Comparison of ENCODE assay signal across 8 cellular contexts in the genomic region with DNA sequence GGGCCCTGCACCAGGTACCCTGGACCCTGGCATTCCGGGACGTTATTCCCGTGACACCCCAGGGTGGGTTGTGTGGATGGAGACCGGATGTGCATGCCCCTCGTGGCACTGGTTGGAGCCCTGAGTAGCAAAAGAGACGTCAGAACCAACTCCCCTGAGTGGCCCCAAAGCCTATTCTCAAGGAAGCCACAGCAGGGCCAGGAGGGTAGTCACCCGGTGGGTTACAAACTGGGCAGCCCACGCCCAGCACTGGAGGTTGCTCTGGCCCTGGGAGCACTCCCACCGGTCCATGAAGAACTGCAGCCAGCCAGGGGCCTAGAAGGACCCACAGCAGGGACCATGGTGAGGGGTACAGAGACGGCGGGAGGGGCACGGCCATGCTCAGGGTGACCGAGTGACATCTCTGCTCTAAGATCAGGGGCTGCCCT. TPM values are rescaled to one million over a fixed set of nuclear protein-coding genes. Genes with fewer than 3 reads are reported as not detected.
DNase-seq lines count a peak whose midpoint lies in the region; ATAC-seq, FAIRE-seq and TF ChIP-seq lines count a peak whose summit lies in the region.

No MANE protein-coding gene starts in this region.

- BruUV-seq in A673 (replicated peaks; lab: Mats Ljungman, UMichigan): no TSS peak

- H3K27me3 ChIP-seq in A673 (replicated peaks; ENCODE audit: insufficient read depth, low read depth, low read length, poor library complexity) (no peaks in the 10 kb centered on the region), lung (ENCODE audit: control insufficient read depth, insufficient read depth) (no peaks in the 10 kb centered on the region)

- intact Hi-C loops in A673 (cut with micrococcal nuclease; ENCODE audit: unreplicated experiment): loop anchor here (5.0 kb wide), 1 partner anchor 589 kb away; the partner anchor contains the start of gene CIRBP

- TF ChIP-seq POLR2A in H54 (IDR thresholded peaks at IDR 0.05; ENCODE audit: low read depth, low read length): no peak

- H3K36me3 ChIP-seq in A673 (ENCODE audit: insufficient read depth, low read length, poor library complexity, severe bottlenecking): peaks cover 4% of the 10 kb centered on the region
- H3K36me3 ChIP-seq in lung (ENCODE audit: control insufficient read depth in 2 of 2, insufficient read depth in 2 of 2, low read length in 2 of 2): peaks cover 0 to 6% of the 10 kb centered on the region in 2 donors
- H3K36me3 ChIP-seq in urinary bladder (ENCODE audit: insufficient read depth): no peaks in the 10 kb centered on the region

- H3K36me3 Mint-ChIP-seq in activated naive CD8-positive, alpha-beta T cell treated with anti-CD3 and anti-CD28 coated beads for 36 hours: peaks cover 6% of the 10 kb centered on the region

- peak overlapping the region; percentile 43 for H3K4me3 ChIP-seq in A673 (ENCODE audit: low read depth, low read length, poor library complexity, severe bottlenecking)
- no peak overlapping the region for H3K4me3 ChIP-seq in lung
- H3K4me3 ChIP-seq in urinary bladder (ENCODE audit: low read depth, low read length): no peak overlapping the region

- peak overlapping the region; percentile 82 for H3K4me3 Mint-ChIP-seq in activated naive CD8-positive, alpha-beta T cell treated with anti-CD3 and anti-CD28 coated beads for 36 hours

- DNase-seq in A673 (ENCODE audit: low spot score): no peak
- peak; percentile 57 for DNase-seq in activated naive CD8-positive, alpha-beta T cell treated with anti-CD3 and anti-CD28 coated beads for 36 hours
- DNase-seq in lung (ENCODE audit: low spot score): no peak
- no peak for DNase-seq in H54 (ENCODE audit: insufficient read length, low spot score)
- no peak for DNase-seq in NCI-H2029 treated with DMSO at 0.1 percent for 48 hours (lab: John Stamatoyannopoulos, UW)

- FAIRE-seq in H54 (lab: Jason Lieb, UNC): no peak

- ATAC-seq in HG02885 (IDR thresholded peaks at IDR 0.05; ENCODE audit: poor library complexity, unreplicated experiment): peak; percentile 3
- no peak for ATAC-seq in lung (ENCODE audit: insufficient read depth, low FRiP score)
- ATAC-seq in HG02571 (IDR thresholded peaks at IDR 0.05; ENCODE audit: unreplicated experiment): no peak

- H3K4me1 ChIP-seq in A673 (ENCODE audit: insufficient read depth, low read length, poor library complexity, severe bottlenecking) (peaks cover 92% of the 10 kb centered on the region), lung (ENCODE audit: control insufficient read depth in 2 of 2, insufficient read depth in 2 of 2, low read length in 2 of 2) (peaks cover 0 to 52% of the 10 kb centered on the region in 2 donors), urinary bladder (ENCODE audit: insufficient read depth) (peaks cover 3% of the 10 kb centered on the region)

- no peaks in the 10 kb centered on the region for H3K9me3 Mint-ChIP-seq in activated naive CD8-positive, alpha-beta T cell treated with anti-CD3 and anti-CD28 coated beads for 36 hours

- H3K9me3 ChIP-seq in A673 (ENCODE audit: low read depth, low read length, poor library complexity, severe bottlenecking) (no peaks in the 10 kb centered on the region), lung (ENCODE audit: control insufficient read depth in 2 of 2, insufficient read depth in 1 of 2, low read length in 1 of 2) (no peaks in the 10 kb centered on the region)

- TF ChIP-seq CTCF in A673 (conservative IDR thresholded peaks at IDR 0.05; ENCODE audit: low read depth, low read length) (no peak), lung (IDR thresholded peaks at IDR 0.05; ENCODE audit: control extremely low read depth, extremely low read depth) (no peak)

- H3K4me1 Mint-ChIP-seq in activated naive CD8-positive, alpha-beta T cell treated with anti-CD3 and anti-CD28 coated beads for 36 hours: peaks cover 41% of the 10 kb centered on the region

- POLR2A ChIA-PET in A673 (lab: Charles Lee; ENCODE audit: low non-redundant PET): no interaction called here

- H3K27ac ChIP-seq in A673 (ENCODE audit: low read depth, low read length, poor library complexity, severe bottlenecking) (peak overlapping the region; percentile 80), lung (ENCODE audit: low read depth in 1 of 2, low read length in 1 of 2) (peak overlapping the region; percentile 73 to 94), urinary bladder (ENCODE audit: low read depth) (peak overlapping the region; percentile 72)

- H3K27ac Mint-ChIP-seq in activated naive CD8-positive, alpha-beta T cell treated with anti-CD3 and anti-CD28 coated beads for 36 hours: peak overlapping the region; percentile 86

- no peaks in the 10 kb centered on the region for H3K27me3 Mint-ChIP-seq in activated naive CD8-positive, alpha-beta T cell treated with anti-CD3 and anti-CD28 coated beads for 36 hours

- CTCF ChIA-PET in A673 (lab: Charles Lee): no interaction called here

- WGBS in lung, 2 donors: 16 to 38% methylated on average over 13 of the region's 13 CpGs
- WGBS in urinary bladder: 30% methylated on average over 13 of the region's 13 CpGs

RNA-seq across cellular contexts. Expression of gene KLF16, which starts 7.5 kb away (rescaled TPM):
- total RNA-seq in A673 (2021): 46.8 and 49.1 TPM in 2 replicates
- 10 to 100 TPM; 37.9 to 39.0 TPM for total RNA-seq in activated naive CD8-positive, alpha-beta T cell treated with anti-CD3 and anti-CD28 coated beads for 36 hours
- 10 to 100 TPM in 1 of 2 donors, 1 to 10 TPM in 1; 3.3 to 25.6 TPM for total RNA-seq in lung
- polyA plus RNA-seq in lung: 10 to 100 TPM; 13.8 to 17.8 TPM
- 3.6 TPM for total RNA-seq in urinary bladder
- 17.6 TPM for polyA plus RNA-seq in urinary bladder

RNA-seq across cellular contexts. Expression of gene REXO1, which starts 7.6 kb away (rescaled TPM):
- total RNA-seq in A673 (2021) (50.6 and 53.0 TPM in 2 replicates), lung (10 to 100 TPM; 15.6 to 40.3 TPM), urinary bladder (7.9 TPM)
- 10 to 100 TPM; 53.1 to 54.2 TPM for total RNA-seq in activated naive CD8-positive, alpha-beta T cell treated with anti-CD3 and anti-CD28 coated beads for 36 hours
- polyA plus RNA-seq in lung (10 to 100 TPM; 22.3 to 32.0 TPM), urinary bladder (20.5 TPM)

RNA-seq across cellular contexts. Expression of gene ABHD17A, which starts 29.5 kb away (rescaled TPM):
- total RNA-seq in A673 (2021) (56.9 and 60.0 TPM in 2 replicates), lung (10 to 100 TPM; 68.8 to 84.9 TPM), urinary bladder (41.9 TPM)
- 100 to 1,000 TPM in 1 of 2 experiments, 10 to 100 TPM in 1; 98.7 to 106 TPM for total RNA-seq in activated naive CD8-positive, alpha-beta T cell treated with anti-CD3 and anti-CD28 coated beads for 36 hours
- polyA plus RNA-seq in lung (100 to 1,000 TPM in 1 of 2 donors, 10 to 100 TPM in 1; 97.0 to 110 TPM), urinary bladder (99.7 TPM)

RNA-seq across cellular contexts. Expression of gene ATP8B3, which starts 43.8 kb away (rescaled TPM):
- total RNA-seq in A673 (2021) (8.7 and 10.7 TPM in 2 replicates), lung (1 to 10 TPM; 2.2 to 2.4 TPM), urinary bladder (1.4 TPM)
- total RNA-seq in activated naive CD8-positive, alpha-beta T cell treated with anti-CD3 and anti-CD28 coated beads for 36 hours: 1 to 10 TPM; 2.3 to 2.7 TPM
- polyA plus RNA-seq in lung (1 to 10 TPM in 1 of 2 donors, under 1 TPM in 1; 0.69 to 1.3 TPM), urinary bladder (1.6 TPM)

RNA-seq across cellular contexts. Expression of gene ADAT3, which starts 49.4 kb away (rescaled TPM):
- total RNA-seq in A673 (2021) (14.1 and 18.0 TPM in 2 replicates), lung (10 to 100 TPM in 1 of 2 donors, 1 to 10 TPM in 1; 4.0 to 11.9 TPM), urinary bladder (1.4 TPM)
- 1 to 10 TPM; 5.7 to 5.9 TPM for total RNA-seq in activated naive CD8-positive, alpha-beta T cell treated with anti-CD3 and anti-CD28 coated beads for 36 hours
- polyA plus RNA-seq in lung (1 to 10 TPM; 6.4 to 7.2 TPM), urinary bladder (4.3 TPM)
